In genomic region chr20:61671559-61671958, GRCh38 we compare ENCODE assay signal across 24 cellular contexts.
DNase-seq lines count a peak whose midpoint lies in the region; ATAC-seq, FAIRE-seq and TF ChIP-seq lines count a peak whose summit lies in the region.
"Had no signal": no experiment of that assay in that cellular context is flagged by ENCODE, and none has a peak within 500 bp of the region (broad histone marks: within the 10 kb centered on the region; RNA-seq: fewer than 3 reads in every experiment).

No MANE protein-coding gene starts in this region.

- BruUV-seq in HepG2 (replicated peaks; lab: Mats Ljungman, UMichigan) = no TSS peak

- ATAC-seq in HepG2 (no peak), right lobe of liver (no peak)
- ATAC-seq: A549, GM12878 had no signal

- H3K18ac ChIP-seq in neuronal stem cell (ENCODE audit: low read length) = no peak overlapping the region

- no peaks in the 10 kb centered on the region for H3K79me1 ChIP-seq in neuronal stem cell (ENCODE audit: low read depth, low read length)

- H3K9me3 ChIP-seq in HepG2 (ENCODE audit: low read length) = no peaks in the 10 kb centered on the region
- no peaks in the 10 kb centered on the region for H3K9me3 ChIP-seq in right lobe of liver
- H3K9me3 ChIP-seq in neuronal stem cell (replicated peaks in 1 of 2; ENCODE audit: control insufficient read depth in 2 of 2, insufficient read depth in 1 of 2, low read depth in 1 of 2, low read length in 2 of 2) = peaks cover 0 to 4% of the 10 kb centered on the region in 2 donors
- H3K9me3 ChIP-seq in tibial nerve = peaks cover 0 to 3% (median 0%) of the 10 kb centered on the region in 4 donors
- H3K9me3 ChIP-seq: A549; BLaER1 treated with 17β-estradiol and CSF1 and Interleukin-3, amounts not matched to agents 10 nM and 100 nM had no signal

- H3K9ac ChIP-seq in HepG2 (ENCODE audit: insufficient read depth, low read depth, low read length) (no peak overlapping the region), neuronal stem cell (ENCODE audit: low read depth, low read length, poor library complexity) (peak overlapping the region; percentile 32)
- H3K9ac ChIP-seq: BLaER1 treated with 17β-estradiol and CSF1 and Interleukin-3, amounts not matched to agents 10 nM and 100 nM had no signal

- intact Hi-C loops in HepG2 (cut with micrococcal nuclease; ENCODE audit: unreplicated experiment) (no loop called here), right lobe of liver (cut with DNase I) (no loop called here)

- FAIRE-seq in HepG2 (lab: Jason Lieb, UNC) = no peak
- peak; percentile 95 for FAIRE-seq in HTR-8/SVneo (lab: Jason Lieb, UNC)
- FAIRE-seq: A549, GM12878, GM12892, GM19239 had no signal

- no peaks in the 10 kb centered on the region; the same call in 1 of the 2 replicates for H4K20me1 ChIP-seq in HepG2 (ENCODE audit: insufficient read depth, low read length)
- H4K20me1 ChIP-seq: BLaER1 treated with 17β-estradiol and CSF1 and Interleukin-3, amounts not matched to agents 10 nM and 100 nM had no signal

- POLR2A ChIA-PET in HepG2 (lab: Yijun Ruan, JAX) = no interaction called here

- TF ChIP-seq EP300 in HepG2 (IDR thresholded peaks at IDR 0.05; ENCODE audit: low read depth in 2 of 2, low read length in 2 of 2) = no peak
- no peak for TF ChIP-seq EP300 in HepG2 (CRISPR knock-in tag; IDR thresholded peaks at IDR 0.05; ENCODE audit: borderline replicate concordance)
- TF ChIP-seq EP300 in tibial nerve (IDR thresholded peaks at IDR 0.05) = no peak

- H3K4me1 ChIP-seq in HepG2 (ENCODE audit: insufficient read depth, low read length) (no peaks in the 10 kb centered on the region), right lobe of liver (no peaks in the 10 kb centered on the region), neuronal stem cell (ENCODE audit: control insufficient read depth in 2 of 2, insufficient read depth in 1 of 2, low read depth in 1 of 2, low read length in 2 of 2) (peaks cover 6 to 8% of the 10 kb centered on the region in 2 donors), tibial nerve (no peaks in the 10 kb centered on the region)
- H3K4me1 ChIP-seq: A549 had no signal

- no peak for DNase-seq in HepG2 (ENCODE audit: low spot score)
- DNase-seq in right lobe of liver = no peak
- DNase-seq in HTR-8/SVneo (ENCODE audit: insufficient read length, low spot score) = no peak
- DNase-seq in neuronal stem cell (ENCODE audit: low spot score) = no peak
- DNase-seq in activated gamma-delta T cell (lab: John Stamatoyannopoulos, UW) = no peak
- DNase-seq in tibial nerve (ENCODE audit: low spot score in 2 of 2) = no peak
- DNase-seq: AML-193; CD4-positive, alpha-beta memory T cell; CD8-positive, alpha-beta memory T cell; COR-L47; DMS 273 treated with DMSO at 0.1 percent for 48 hours; DMS153; DMS53; DMS79; DND-41; EL; GDM1 had no signal

- in situ Hi-C loops in HepG2 (cut with HindIII; ENCODE audit: extremely low pct_ligation_motif_present, low pct_unique_long_range_greater_than_20kb) = no loop called here

- H2AK5ac ChIP-seq in neuronal stem cell (ENCODE audit: low read depth, low read length) = no peak overlapping the region

- H3K4me3 ChIP-seq in HepG2 (replicated peaks in 1 of 3; ENCODE audit: insufficient read depth in 1 of 3, low read depth in 2 of 3, low read length in 3 of 3) = no peak overlapping the region
- H3K4me3 ChIP-seq in right lobe of liver = no peak overlapping the region
- no peak overlapping the region for H3K4me3 ChIP-seq in neuronal stem cell (ENCODE audit: low read length in 2 of 2)
- no peak overlapping the region for H3K4me3 ChIP-seq in tibial nerve
- H3K4me3 ChIP-seq: A549; BLaER1 treated with 17β-estradiol and CSF1 and Interleukin-3, amounts not matched to agents 10 nM and 100 nM; GM12878 had no signal

- H3K14ac ChIP-seq in neuronal stem cell (ENCODE audit: low read length) = no peak overlapping the region

- H3K4ac ChIP-seq in neuronal stem cell (ENCODE audit: low read length) = no peak overlapping the region

- TF ChIP-seq RAD21 in HepG2 (CRISPR knock-in tag; IDR thresholded peaks at IDR 0.05) = no peak

- peaks cover 12 to 46% of the 10 kb centered on the region in 2 experiments; a peak in 4 of 5 replicates for H3K27me3 ChIP-seq in HepG2 (ENCODE audit: control insufficient read depth in 1 of 2, insufficient read depth in 2 of 2, low read length in 2 of 2)
- no peaks in the 10 kb centered on the region for H3K27me3 ChIP-seq in right lobe of liver
- H3K27me3 ChIP-seq in neuronal stem cell (ENCODE audit: control insufficient read depth in 3 of 3, insufficient read depth in 3 of 3, low read depth in 1 of 3, low read length in 3 of 3) = no peaks in the 10 kb centered on the region
- no peaks in the 10 kb centered on the region for H3K27me3 ChIP-seq in tibial nerve
- H3K27me3 ChIP-seq: BLaER1 treated with 17β-estradiol and CSF1 and Interleukin-3, amounts not matched to agents 10 nM and 100 nM had no signal

- H4K91ac ChIP-seq in neuronal stem cell (ENCODE audit: low read depth, low read length, poor library complexity) = no peak overlapping the region

- H3K27ac ChIP-seq in HepG2 (ENCODE audit: extremely low read length, insufficient read depth, low read length) (no peak overlapping the region), right lobe of liver (no peak overlapping the region), neuronal stem cell (replicated peaks; ENCODE audit: low read length) (no peak overlapping the region), tibial nerve (no peak overlapping the region)
- H3K27ac ChIP-seq: 22Rv1; A549; BLaER1 treated with 17β-estradiol and CSF1 and Interleukin-3, amounts not matched to agents 10 nM and 100 nM; C4-2B had no signal

- H2BK15ac ChIP-seq in neuronal stem cell (ENCODE audit: low read length) = no peak overlapping the region

- no peak overlapping the region for H2BK5ac ChIP-seq in neuronal stem cell (ENCODE audit: low read length)

- H2BK120ac ChIP-seq in neuronal stem cell (ENCODE audit: low read depth, low read length) = no peak overlapping the region

- H3K36me3 ChIP-seq in HepG2 (replicated peaks in 1 of 2; ENCODE audit: control insufficient read depth in 1 of 2, insufficient read depth in 2 of 2, low read length in 2 of 2) (no peaks in the 10 kb centered on the region), right lobe of liver (no peaks in the 10 kb centered on the region), neuronal stem cell (replicated peaks in 1 of 2; ENCODE audit: control insufficient read depth in 2 of 2, insufficient read depth in 2 of 2, low read length in 2 of 2) (no peaks in the 10 kb centered on the region), tibial nerve (no peaks in the 10 kb centered on the region)
- H3K36me3 ChIP-seq: BLaER1 treated with 17β-estradiol and CSF1 and Interleukin-3, amounts not matched to agents 10 nM and 100 nM had no signal

- CTCF ChIA-PET in HepG2 (lab: Yijun Ruan, JAX; ENCODE audit: low intra/inter-chr PET ratio, low total read pairs) = no interaction called here

- WGBS in HepG2 (ENCODE audit: low lambda C conversion rate) = 2% methylated on average over 3 of the region's 3 CpGs
- 73% methylated on average over 3 of the region's 3 CpGs for WGBS in right lobe of liver (ENCODE audit: insufficient coverage, low coverage, low lambda C conversion rate, missing lambda C conversion rate)
- 100% methylated on average over 2 to 3 of the region's 3 CpGs for WGBS in neuronal stem cell (ENCODE audit: extremely low coverage in 2 of 2, insufficient read length in 2 of 2, insufficient replicate concordance in 1 of 2), 2 donors
- 97 to 99% methylated on average over 3 of the region's 3 CpGs for WGBS in tibial nerve, 2 donors

- no peak for TF ChIP-seq CTCF in HepG2 (CRISPR knock-in tag; IDR thresholded peaks at IDR 0.05)
- no peak for TF ChIP-seq CTCF in right lobe of liver (IDR thresholded peaks at IDR 0.05)
- no peak for TF ChIP-seq CTCF in tibial nerve (IDR thresholded peaks at IDR 0.05)

- H3K23ac ChIP-seq in neuronal stem cell (ENCODE audit: low read depth, low read length, poor library complexity) = no peak overlapping the region

- H2AFZ ChIP-seq in HepG2 (ENCODE audit: low read length) = no peak overlapping the region
- no peak overlapping the region for H2AFZ ChIP-seq in neuronal stem cell (ENCODE audit: low read length)

- H3K4me2 ChIP-seq in HepG2 (ENCODE audit: low read depth, low read length) (no peak overlapping the region), neuronal stem cell (ENCODE audit: insufficient read depth, low read length, poor library complexity, severe bottlenecking) (no peak overlapping the region)
- H3K4me2 ChIP-seq: A549; BLaER1 treated with 17β-estradiol and CSF1 and Interleukin-3, amounts not matched to agents 10 nM and 100 nM had no signal

- no peak for TF ChIP-seq POLR2A in HepG2 (IDR thresholded peaks at IDR 0.05; ENCODE audit: insufficient read depth in 1 of 2, low read depth in 2 of 2, low read length in 2 of 2)
- no peak for TF ChIP-seq POLR2A in right lobe of liver (IDR thresholded peaks at IDR 0.05)
- TF ChIP-seq POLR2A in tibial nerve (IDR thresholded peaks at IDR 0.05) = no peak

- H2BK12ac ChIP-seq in neuronal stem cell (ENCODE audit: low read length) = no peak overlapping the region

- no peaks in the 10 kb centered on the region for H3K79me2 ChIP-seq in HepG2 (ENCODE audit: insufficient read depth, low read length)

- H4K8ac ChIP-seq in neuronal stem cell (ENCODE audit: low read depth, low read length) = no peak overlapping the region

TF ChIP-seq in HepG2, 621 proteins besides CTCF, POLR2A, EP300 and RAD21 (continues in another document):
- TF ChIP-seq ZNF75D (CRISPR knock-in tag; IDR thresholded peaks at IDR 0.05; ENCODE audit: borderline replicate concordance) (no peak), LCORL (IDR thresholded peaks at IDR 0.05) (0 out of 2 replicates have a peak, but pooled peaks have one; percentile 5), LCORL (CRISPR knock-in tag; IDR thresholded peaks at IDR 0.05) (no peak), ZNF33B (CRISPR knock-in tag; IDR thresholded peaks at IDR 0.05) (no peak), FOXK2 (IDR thresholded peaks at IDR 0.05) (no peak), ZNF556 (CRISPR knock-in tag; IDR thresholded peaks at IDR 0.05; ENCODE audit: borderline replicate concordance) (no peak), ZBTB37 (CRISPR knock-in tag; IDR thresholded peaks at IDR 0.05) (no peak)
